Comparison of ENCODE assay signal across 9 cellular contexts in the genomic region with DNA sequence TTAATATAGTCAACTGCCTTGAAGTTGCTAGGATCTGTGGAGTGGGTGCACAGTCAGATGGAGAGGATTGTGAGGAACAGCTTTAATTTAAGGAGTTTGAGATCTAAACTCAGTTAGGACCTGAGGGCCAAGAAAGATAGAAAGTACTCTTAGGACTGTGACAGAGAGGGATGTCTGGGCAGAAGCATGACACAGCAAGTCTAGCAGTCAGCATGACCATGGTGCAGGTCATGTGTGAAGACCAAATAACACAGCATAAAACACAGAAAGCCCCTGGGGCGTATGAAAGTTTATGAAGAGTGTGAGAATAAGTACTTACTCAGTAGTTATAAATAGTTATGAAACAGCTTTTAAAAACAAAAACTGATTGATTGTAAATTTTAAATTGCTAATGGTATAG.
DNase-seq lines count a peak whose midpoint lies in the region; ATAC-seq and TF ChIP-seq lines count a peak whose summit lies in the region.
"Had no signal": no experiment of that assay in that cellular context is flagged by ENCODE, and none has a peak within 500 bp of the region (broad histone marks: within the 10 kb centered on the region; RNA-seq: fewer than 3 reads in every experiment).

No MANE protein-coding gene starts in this region.

- no peaks in the 10 kb centered on the region for H3K27me3 Mint-ChIP-seq in endothelial cell (ENCODE audit: unreplicated experiment)
- H3K27me3 Mint-ChIP-seq: brain had no signal

- no peaks in the 10 kb centered on the region for H3K9me3 ChIP-seq in colonic mucosa
- H3K9me3 ChIP-seq: SK-N-SH had no signal

- ATAC-seq in GM18909 (IDR thresholded peaks at IDR 0.05; ENCODE audit: poor library complexity, unreplicated experiment) (peak; percentile 86), HG03469 (IDR thresholded peaks at IDR 0.05; ENCODE audit: unreplicated experiment) (peak; percentile 84)

- no peak overlapping the region for H3K9ac ChIP-seq in colonic mucosa (ENCODE audit: low read depth in 2 of 2, low read length in 2 of 2)
- H3K9ac ChIP-seq: SK-N-SH had no signal

- no peaks in the 10 kb centered on the region for H3K36me3 ChIP-seq in colonic mucosa

- no peaks in the 10 kb centered on the region for H3K4me1 Mint-ChIP-seq in endothelial cell (ENCODE audit: unreplicated experiment)

- H3K4me3 Mint-ChIP-seq in endothelial cell (ENCODE audit: unreplicated experiment) = no peak overlapping the region
- H3K4me3 Mint-ChIP-seq: brain had no signal

- no peaks in the 10 kb centered on the region for H3K9me3 Mint-ChIP-seq in endothelial cell (ENCODE audit: unreplicated experiment)
- H3K9me3 Mint-ChIP-seq: brain had no signal

- H3K4me1 ChIP-seq in colonic mucosa = no peaks in the 10 kb centered on the region

- no peaks in the 10 kb centered on the region for H3K27me3 ChIP-seq in colonic mucosa

- H3K36me3 Mint-ChIP-seq in endothelial cell (ENCODE audit: low read depth, unreplicated experiment) = no peaks in the 10 kb centered on the region

- intact Hi-C loops in colonic mucosa (cut with DNase I) = no loop called here

- H3K27ac Mint-ChIP-seq in endothelial cell (ENCODE audit: unreplicated experiment) = no peak overlapping the region
- H3K27ac Mint-ChIP-seq: brain had no signal

- no peak overlapping the region for H3K27ac ChIP-seq in colonic mucosa

- no peak overlapping the region for H3K4me3 ChIP-seq in colonic mucosa

- no peak for TF ChIP-seq CTCF in endothelial cell (IDR thresholded peaks at IDR 0.05; ENCODE audit: unreplicated experiment)
- TF ChIP-seq CTCF in colonic mucosa (IDR thresholded peaks at IDR 0.05) = no peak

- DNase-seq in H4 (ENCODE audit: low spot score) = peak; percentile 18
- peak; percentile 8 for DNase-seq in renal cortical epithelial cell (ENCODE audit: low read depth)
- DNase-seq in endothelial cell (ENCODE audit: low spot score) = no peak
- no peak for DNase-seq in NOMO-1 (lab: John Stamatoyannopoulos, UW; ENCODE audit: unreplicated experiment in 2 of 2)
- no peak for DNase-seq in colonic mucosa
- DNase-seq: SK-N-SH had no signal

Comparison
In these comparisons a context has a peak if more than half of its experiments do, and no peak if none do; other contexts are left out.
1. DNase-seq: peak in H4 (single experiment) and renal cortical epithelial cell (single experiment); none in endothelial cell (single experiment), NOMO-1 (0 of 2) and colonic mucosa (single experiment).